ENCODE assay signal across 8 cellular contexts in genomic region chr4:54217642-54218486, GRCh38. TPM values are rescaled to one million over a fixed set of nuclear protein-coding genes. Genes with fewer than 3 reads are reported as not detected.
DNase-seq lines count a peak whose midpoint lies in the region; ATAC-seq, FAIRE-seq and TF ChIP-seq lines count a peak whose summit lies in the region.

No MANE protein-coding gene starts in this region.

- H3K4me1 ChIP-seq in adrenal gland (replicated peaks in 1 of 2) = no peaks in the 10 kb centered on the region
- peaks cover 3% of the 10 kb centered on the region for H3K4me1 ChIP-seq in cardiac muscle cell (ENCODE audit: low read depth)
- no peaks in the 10 kb centered on the region for H3K4me1 ChIP-seq in pancreas

- intact Hi-C loops in adrenal gland (cut with DNase I) = loop anchor here (5.0 kb wide), 2 partner anchors 286 to 306 kb away; no protein-coding TSS in a partner anchor
- intact Hi-C loops in pancreas (cut with DNase I) = loop anchor here in 1 of 3 donors (10.0 kb wide), 1 partner anchor 303 kb away; no protein-coding TSS in a partner anchor

- 0 to 1% (median 1%) methylated on average over 16 to 23 of the region's 23 CpGs for WGBS in adrenal gland, 4 donors
- WGBS in pancreas, 2 donors = 1% methylated on average over 23 of the region's 23 CpGs

- H3K9ac ChIP-seq in SK-N-MC (ENCODE audit: insufficient read length) = no peak overlapping the region

- H3K27ac ChIP-seq in SK-N-MC (no peak overlapping the region), adrenal gland (peak overlapping the region in 1 of 5 donors; percentile 65), cardiac muscle cell (no peak overlapping the region), pancreas (no peak overlapping the region)

- H3K4me3 ChIP-seq in SK-N-MC (peak overlapping the region; percentile 65), adrenal gland (peak overlapping the region in 1 of 4 donors; percentile 61), cardiac muscle cell (peak overlapping the region; percentile 27), pancreas (peak overlapping the region in 1 of 4 donors; percentile 33)

- peak; percentile 80 for FAIRE-seq in pancreas (lab: Jason Lieb, UNC)

- TF ChIP-seq CTCF in adrenal gland (IDR thresholded peaks at IDR 0.05) (peak; percentile 88 to 96 (median 92)), cardiac muscle cell (IDR thresholded peaks at IDR 0.05; ENCODE audit: low read depth, low read length) (peak; percentile 90), pancreas (IDR thresholded peaks at IDR 0.05) (peak; percentile 81 to 92 (median 86))

- H3K27me3 ChIP-seq in adrenal gland (no peaks in the 10 kb centered on the region), cardiac muscle cell (no peaks in the 10 kb centered on the region), pancreas (peaks cover 0 to 7% (median 2%) of the 10 kb centered on the region in 4 donors)

- DNase-seq in DMS 273 (lab: John Stamatoyannopoulos, UW; ENCODE audit: unreplicated experiment) (peak; percentile 82), GOT3 (lab: John Stamatoyannopoulos, UW) (peak; percentile 7), MV-4-11 (lab: John Stamatoyannopoulos, UW) (peak; percentile 63), SK-N-MC (ENCODE audit: low read depth, low spot score) (no peak), adrenal gland (peak; percentile 71 to 88 (median 80)), cardiac muscle cell (ENCODE audit: low read depth in 1 of 2, low spot score in 1 of 2) (peak; percentile 91 to 93), pancreas (peak in 5 of 6 donors; percentile 44 to 76 (median 53)), NK-92 (lab: John Stamatoyannopoulos, UW; ENCODE audit: unreplicated experiment) (no peak)

- H3K9me3 ChIP-seq in SK-N-MC (ENCODE audit: low read depth, low read length) (no peaks in the 10 kb centered on the region), adrenal gland (replicated peaks in 1 of 3) (no peaks in the 10 kb centered on the region), cardiac muscle cell (ENCODE audit: low read depth) (no peaks in the 10 kb centered on the region), pancreas (no peaks in the 10 kb centered on the region)

- no peak for TF ChIP-seq POLR2A in adrenal gland (IDR thresholded peaks at IDR 0.05)

- ATAC-seq in pancreas = peak; percentile 95 to 98 (median 98)

- H3K36me3 ChIP-seq in SK-N-MC (ENCODE audit: insufficient read depth, low read length) (no peaks in the 10 kb centered on the region), adrenal gland (replicated peaks in 1 of 2) (no peaks in the 10 kb centered on the region), cardiac muscle cell (no peaks in the 10 kb centered on the region), pancreas (no peaks in the 10 kb centered on the region)

RNA-seq across cellular contexts. Expression of gene PDGFRA, which starts 11.2 kb away (rescaled TPM):
- total RNA-seq in adrenal gland (100 to 1,000 TPM in 5 of 8 donors, 10 to 100 TPM in 3; 88.1 to 182 (median 129) TPM), cardiac muscle cell (51.3 and 60.9 TPM in 2 replicates), pancreas (10 to 100 TPM in 4 of 6 donors, 1 to 10 TPM in 2; 5.3 to 43.0 (median 16.1) TPM)
- polyA plus RNA-seq in adrenal gland (10 to 100 TPM; 14.5 to 62.4 (median 16.4) TPM), cardiac muscle cell (32.1 and 39.4 TPM in 2 replicates), pancreas (1 to 10 TPM; 2.6 to 3.5 TPM)

Comparison
In these comparisons a context has a peak if more than half of its experiments do, and no peak if none do; other contexts are left out.
1. DNase-seq: peak in DMS 273 (single experiment), GOT3 (single experiment), MV-4-11 (single experiment), adrenal gland (7 of 7), cardiac muscle cell (2 of 2) and pancreas (5 of 6); none in SK-N-MC (single experiment) and NK-92 (single experiment).
2. Peak in every context shown above with its lines, with median percentiles within 50 percentile points of each other: CTCF ChIP-seq.